In the genomic region with DNA sequence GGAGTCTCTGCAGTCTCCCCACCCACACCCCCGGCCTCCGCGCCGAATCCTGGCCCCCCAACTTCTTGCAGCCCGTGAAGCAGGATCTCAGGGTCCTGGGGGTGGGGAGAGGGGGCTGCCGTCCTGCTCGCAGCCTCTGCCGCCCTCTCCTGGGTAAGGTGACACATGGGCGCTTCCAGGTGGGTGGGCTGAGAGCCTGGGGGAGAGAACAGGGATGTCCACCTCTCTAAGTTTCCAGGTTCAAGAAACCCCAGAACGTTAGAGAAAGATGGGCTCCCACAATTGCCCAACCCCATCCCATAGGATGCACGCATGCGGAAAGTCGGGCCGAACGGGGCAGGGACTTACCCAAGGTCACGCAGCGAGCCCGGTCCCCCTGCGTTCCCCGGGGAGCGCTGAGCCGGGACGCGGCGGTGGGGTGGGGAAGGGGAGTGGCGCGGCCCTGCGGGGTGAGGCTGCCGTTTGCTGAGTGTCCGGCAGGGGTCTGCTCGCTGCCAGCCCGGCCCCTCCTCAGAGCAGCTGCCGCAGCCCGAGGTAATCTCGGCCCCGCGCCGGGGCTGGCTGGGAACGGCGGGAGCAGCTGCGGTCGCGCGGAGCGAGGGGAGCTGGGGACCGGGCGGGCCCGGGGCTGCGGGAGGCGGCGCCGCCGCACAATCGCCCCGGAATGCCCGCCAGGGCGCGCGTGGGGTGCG, we compare ENCODE assay signal across 8 cellular contexts. TPM values are rescaled to one million over a fixed set of nuclear protein-coding genes. Genes with fewer than 3 reads are reported as not detected.
DNase-seq lines count a peak whose midpoint lies in the region; ATAC-seq and TF ChIP-seq lines count a peak whose summit lies in the region.

No MANE protein-coding gene starts in this region.

- H3K4me3 Mint-ChIP-seq in activated CD4-positive, alpha-beta T cell treated with anti-CD3 and anti-CD28 coated beads, Interleukin-2, amount 10 ng/mL, durations not matched to agents 24 days and 14 days, result peak overlapping the region; percentile 84

- TF ChIP-seq CTCF in dorsolateral prefrontal cortex (IDR thresholded peaks at IDR 0.05 in 54 of 56, conservative IDR thresholded peaks at IDR 0.05 in 2 of 56; ENCODE audit: low read depth in 1 of 56, partially characterized antibody in 56 of 56) (peak in 35 of 56 donors; percentile 4 to 46 (median 26)), lower lobe of right lung (IDR thresholded peaks at IDR 0.05) (peak; percentile 51)

- peaks cover 4% of the 10 kb centered on the region for H3K36me3 Mint-ChIP-seq in activated CD4-positive, alpha-beta T cell treated with anti-CD3 and anti-CD28 coated beads, Interleukin-2, amount 10 ng/mL, durations not matched to agents 24 days and 14 days (ENCODE audit: low read depth)

- H3K27ac Mint-ChIP-seq in activated CD4-positive, alpha-beta T cell treated with anti-CD3 and anti-CD28 coated beads, Interleukin-2, amount 10 ng/mL, durations not matched to agents 24 days and 14 days, result peak overlapping the region; percentile 72

- H3K9me3 Mint-ChIP-seq in activated CD4-positive, alpha-beta T cell treated with anti-CD3 and anti-CD28 coated beads, Interleukin-2, amount 10 ng/mL, durations not matched to agents 24 days and 14 days, result no peaks in the 10 kb centered on the region

- DNase-seq in DMS 273 (lab: John Stamatoyannopoulos, UW; ENCODE audit: unreplicated experiment) (peak; percentile 75), DMS 273 treated with DMSO at 0.1 percent for 48 hours (lab: John Stamatoyannopoulos, UW) (no peak), NCI-H446 (lab: John Stamatoyannopoulos, UW) (peak; percentile 28 to 50), dorsolateral prefrontal cortex (peak in 4 of 10 donors; percentile 17 to 63 (median 44)), lower lobe of right lung (peak; percentile 79)
- DNase-seq in activated CD4-positive, alpha-beta T cell treated with anti-CD3 and anti-CD28 coated beads, Interleukin-2, amount 10 ng/mL, durations not matched to agents 24 days and 14 days, result peak; percentile 90
- DNase-seq in stimulated activated CD8-positive, alpha-beta memory T cell treated with anti-CD3 and anti-CD28 coated beads, Interleukin-2, amount 100 ng/mL, for 48 hours (ENCODE audit: low read depth in 2 of 2), result peak; percentile 41

- H3K4me1 Mint-ChIP-seq in activated CD4-positive, alpha-beta T cell treated with anti-CD3 and anti-CD28 coated beads, Interleukin-2, amount 10 ng/mL, durations not matched to agents 24 days and 14 days, result peaks cover 10% of the 10 kb centered on the region

- peaks cover 20% of the 10 kb centered on the region for H3K36me3 ChIP-seq in lower lobe of right lung

- H3K27me3 Mint-ChIP-seq in activated CD4-positive, alpha-beta T cell treated with anti-CD3 and anti-CD28 coated beads, Interleukin-2, amount 10 ng/mL, durations not matched to agents 24 days and 14 days, result peaks cover 8% of the 10 kb centered on the region

- H3K4me1 ChIP-seq in lower lobe of right lung, result peaks cover 32% of the 10 kb centered on the region

- H3K4me3 ChIP-seq in dorsolateral prefrontal cortex, result peak overlapping the region; percentile 50 to 90 (median 79)
- peak overlapping the region; percentile 98 for H3K4me3 ChIP-seq in lower lobe of right lung

- H3K27me3 ChIP-seq in dorsolateral prefrontal cortex (no peaks in the 10 kb centered on the region), lower lobe of right lung (ENCODE audit: low read depth) (no peaks in the 10 kb centered on the region)

- intact Hi-C loops in activated CD4-positive, alpha-beta T cell treated with anti-CD3 and anti-CD28 coated beads, Interleukin-2, amount 10 ng/mL, durations not matched to agents 24 days and 14 days (cut with micrococcal nuclease), result loop anchor here (1.0 to 2.0 kb wide), 2 partner anchors 46 to 70 kb away; a partner anchor contains a TSS
- intact Hi-C loops in dorsolateral prefrontal cortex (cut with DNase I), result no loop called here
- intact Hi-C loops in lower lobe of right lung (cut with DNase I), result no loop called here

- H3K9me3 ChIP-seq in lower lobe of right lung, result no peaks in the 10 kb centered on the region

- H3K27ac ChIP-seq in dorsolateral prefrontal cortex, result peak overlapping the region in 54 of 59 donors; percentile 17 to 93 (median 82)
- H3K27ac ChIP-seq in lower lobe of right lung, result peak overlapping the region; percentile 95

- ATAC-seq in HG03045 (IDR thresholded peaks at IDR 0.05; ENCODE audit: unreplicated experiment), result peak; percentile 53
- peak; percentile 69 to 85 for ATAC-seq in lower lobe of right lung

RNA-seq across cellular contexts. Expression of a gene that starts 0.7 kb away (rescaled TPM):
- total RNA-seq in activated CD4-positive, alpha-beta T cell treated with anti-CD3 and anti-CD28 coated beads, Interleukin-2, amount 10 ng/mL, durations not matched to agents 24 days and 14 days, result 87.1 and 96.5 TPM in 2 replicates
- total RNA-seq in dorsolateral prefrontal cortex, result 100 to 1,000 TPM in 100 of 120 experiments, 10 to 100 TPM in 20; 63.3 to 166 (median 116) TPM
- 176 TPM for total RNA-seq in lower lobe of right lung

RNA-seq across cellular contexts. Expression of a gene that starts 11.0 kb away (rescaled TPM):
- not detected in 2 replicates for total RNA-seq in activated CD4-positive, alpha-beta T cell treated with anti-CD3 and anti-CD28 coated beads, Interleukin-2, amount 10 ng/mL, durations not matched to agents 24 days and 14 days
- total RNA-seq in dorsolateral prefrontal cortex (not detected), lower lobe of right lung (not detected)

RNA-seq across cellular contexts. Expression of a gene that starts 46.7 kb away (rescaled TPM):
- 36.9 and 39.0 TPM in 2 replicates for total RNA-seq in activated CD4-positive, alpha-beta T cell treated with anti-CD3 and anti-CD28 coated beads, Interleukin-2, amount 10 ng/mL, durations not matched to agents 24 days and 14 days
- total RNA-seq in dorsolateral prefrontal cortex, result 10 to 100 TPM; 38.3 to 74.2 (median 53.2) TPM
- 68.1 TPM for total RNA-seq in lower lobe of right lung

RNA-seq across cellular contexts. Expression of a gene that starts 58.9 kb away (rescaled TPM):
- 78.1 and 81.4 TPM in 2 replicates for total RNA-seq in activated CD4-positive, alpha-beta T cell treated with anti-CD3 and anti-CD28 coated beads, Interleukin-2, amount 10 ng/mL, durations not matched to agents 24 days and 14 days
- total RNA-seq in dorsolateral prefrontal cortex (10 to 100 TPM; 25.1 to 58.7 (median 39.4) TPM), lower lobe of right lung (40.8 TPM)

RNA-seq across cellular contexts. Expression of a gene that starts 59.1 kb away (rescaled TPM):
- 1,048 and 1,049 TPM in 2 replicates for total RNA-seq in activated CD4-positive, alpha-beta T cell treated with anti-CD3 and anti-CD28 coated beads, Interleukin-2, amount 10 ng/mL, durations not matched to agents 24 days and 14 days
- total RNA-seq in dorsolateral prefrontal cortex, result 100 to 1,000 TPM; 297 to 519 (median 403) TPM
- total RNA-seq in lower lobe of right lung, result 766 TPM
